Comparison of ENCODE assay signal across 13 cellular contexts in the genomic region with DNA sequence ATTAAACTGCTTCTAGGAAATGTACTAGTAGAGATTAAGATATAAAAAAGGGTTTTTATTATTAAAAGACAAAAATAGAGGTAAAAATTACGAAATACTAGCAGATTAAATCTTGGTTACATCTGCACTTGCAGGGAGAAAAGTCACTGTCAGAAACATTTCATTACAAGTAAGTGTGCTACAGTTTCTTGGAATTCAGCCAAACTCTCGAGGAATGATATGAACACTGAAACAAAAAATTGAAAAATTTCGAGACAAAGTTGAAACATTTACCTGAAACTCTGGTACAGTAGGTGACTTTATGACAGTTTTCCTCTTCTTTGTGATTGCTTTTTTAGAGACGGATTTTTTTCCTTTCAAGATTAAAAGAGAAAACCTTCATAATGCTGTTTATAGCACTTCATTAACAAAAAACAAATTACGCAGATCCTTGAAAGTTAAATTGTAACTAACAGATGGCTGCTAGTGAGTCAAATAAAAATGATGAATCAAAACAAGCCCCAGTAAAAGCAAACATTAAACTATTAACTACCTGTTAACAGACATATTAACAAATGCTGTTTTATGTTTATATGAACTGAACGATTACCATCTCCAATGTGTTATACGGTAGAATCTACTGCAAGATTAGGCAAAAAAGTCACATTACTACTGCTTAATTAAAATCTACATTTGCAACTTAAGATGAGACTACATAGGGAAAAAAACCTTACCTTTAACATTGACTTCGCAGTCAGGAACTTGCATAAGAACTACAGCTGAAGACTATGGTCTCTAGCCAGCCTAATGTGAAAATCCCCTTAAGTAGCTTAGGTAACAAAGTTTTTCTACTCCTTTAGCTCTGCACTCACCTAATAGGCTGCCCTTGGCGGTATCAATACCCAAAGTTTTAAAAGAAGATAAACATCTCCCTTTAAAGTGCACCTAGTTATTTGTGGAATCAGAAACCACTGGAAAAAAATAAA.
DNase-seq lines count a peak whose midpoint lies in the region; ATAC-seq, FAIRE-seq and TF ChIP-seq lines count a peak whose summit lies in the region.
"Had no signal": no experiment of that assay in that cellular context is flagged by ENCODE, and none has a peak within 500 bp of the region (broad histone marks: within the 10 kb centered on the region; RNA-seq: fewer than 3 reads in every experiment).

No MANE protein-coding gene starts in this region.

- no peak overlapping the region for H3K4me3 ChIP-seq in NB4 (ENCODE audit: low read depth, low read length)
- H3K4me3 ChIP-seq in GM12878, result no peak overlapping the region
- peak overlapping the region in 2 of 3 donors; percentile 19 to 24 for H3K4me3 ChIP-seq in right lobe of liver
- H3K4me3 ChIP-seq in left lung, result no peak overlapping the region
- no peak overlapping the region for H3K4me3 ChIP-seq in H7 (ENCODE audit: insufficient read depth, low read depth, low read length)

- TF ChIP-seq POLR2A in GM12892 (IDR thresholded peaks at IDR 0.05; ENCODE audit: low read depth, low read length), result no peak
- no peak for TF ChIP-seq POLR2A in NB4 (IDR thresholded peaks at IDR 0.05; ENCODE audit: extremely low read depth, insufficient read length)
- no peak for TF ChIP-seq POLR2A in GM12878 (IDR thresholded peaks at IDR 0.05; ENCODE audit: low read depth, low read length)
- TF ChIP-seq POLR2A in right lobe of liver (IDR thresholded peaks at IDR 0.05), result no peak

- FAIRE-seq in GM12892 (lab: Jason Lieb, UNC), result peak; percentile 70
- peak; percentile 18 for FAIRE-seq in GM12878 (lab: Jason Lieb, UNC)
- FAIRE-seq: keratinocyte had no signal

- H3K4me1 ChIP-seq in GM12878 (ENCODE audit: control insufficient read depth, insufficient read depth, low read length) (peaks cover 4% of the 10 kb centered on the region; the same call in 1 of the 2 replicates), right lobe of liver (peaks cover 0 to 11% (median 0%) of the 10 kb centered on the region in 4 donors), left lung (peaks cover 0 to 6% of the 10 kb centered on the region in 2 donors)

- no peak for TF ChIP-seq RAD21 in GM12878 (IDR thresholded peaks at IDR 0.05; ENCODE audit: insufficient read depth, low read depth, low read length)

- H2AFZ ChIP-seq in GM12878 (ENCODE audit: control insufficient read depth, low read depth, low read length), result no peak overlapping the region

- intact Hi-C loops in GM12878 (cut with micrococcal nuclease; ENCODE audit: unreplicated experiment) (no loop called here), right lobe of liver (cut with DNase I) (no loop called here), left lung (cut with DNase I) (no loop called here)

- no peak overlapping the region for H3K9ac ChIP-seq in GM12878 (ENCODE audit: control insufficient read depth, insufficient read depth, low read length)

- H3K27me3 ChIP-seq in GM12878 (replicated peaks in 1 of 2; ENCODE audit: control insufficient read depth in 2 of 2, insufficient read depth in 2 of 2, low read length in 1 of 2) (no peaks in the 10 kb centered on the region), right lobe of liver (no peaks in the 10 kb centered on the region), left lung (no peaks in the 10 kb centered on the region), H7 (ENCODE audit: control insufficient read depth, insufficient read depth, low read length) (no peaks in the 10 kb centered on the region)

- TF ChIP-seq CTCF in NB4 (IDR thresholded peaks at IDR 0.05; ENCODE audit: low read depth, low read length) (no peak), GM12878 (IDR thresholded peaks at IDR 0.05 in 2 of 3, conservative IDR thresholded peaks at IDR 0.05 in 1 of 3; ENCODE audit: control insufficient read depth in 2 of 3, extremely low read depth in 1 of 3, insufficient read depth in 1 of 3, low read depth in 3 of 3, low read length in 3 of 3) (no peak), right lobe of liver (IDR thresholded peaks at IDR 0.05) (no peak), left lung (IDR thresholded peaks at IDR 0.05) (no peak)

- no peaks in the 10 kb centered on the region for H3K9me3 ChIP-seq in GM12878 (replicated peaks; ENCODE audit: control insufficient read depth, insufficient read depth, low read length)
- no peaks in the 10 kb centered on the region for H3K9me3 ChIP-seq in right lobe of liver
- no peaks in the 10 kb centered on the region for H3K9me3 ChIP-seq in left lung

- no peak for DNase-seq in GM12892 (ENCODE audit: insufficient read length)
- DNase-seq in NB4 (ENCODE audit: low read depth), result peak; percentile 20
- no peak for DNase-seq in GM12878 (ENCODE audit: low read depth, low spot score)
- DNase-seq in right lobe of liver, result no peak
- DNase-seq in left lung, result no peak
- no peak for DNase-seq in H7
- DNase-seq: endodermal cell, naive B cell, NCI-H1417 treated with DMSO at 0.1 percent for 48 hours, NCI-H526 treated with DMSO at 0.1 percent for 48 hours had no signal

- H3K4me2 ChIP-seq in GM12878 (ENCODE audit: control insufficient read depth, insufficient read depth), result no peak overlapping the region

- in situ Hi-C loops in GM12878 (cut with MboI), result no loop called here

- RAD21 ChIA-PET in GM12878 (lab: Charles Lee; ENCODE audit: unreplicated experiment), result interaction anchor here (1.4 to 2.2 kb wide), 5 partner anchors 9 to 67 kb away, joined by 3 to 10 read pairs (median 9); a partner anchor contains a TSS

- SMC1A ChIA-PET in GM12878 (lab: Charles Lee; ENCODE audit: uncharacterized antibody, unreplicated experiment), result interaction anchor here (0.9 to 2.3 kb wide), 6 partner anchors 13 to 103 kb away, joined by 3 to 12 read pairs (median 3); a partner anchor contains a TSS

- 91% methylated on average over 9 of the region's 9 CpGs for WGBS in GM12878 (ENCODE audit: insufficient coverage, insufficient replicate concordance, low lambda C conversion rate, missing lambda C conversion rate)
- WGBS in right lobe of liver (ENCODE audit: insufficient coverage, low coverage, low lambda C conversion rate, missing lambda C conversion rate), result 33% methylated on average over 9 of the region's 9 CpGs

- H3K79me2 ChIP-seq in GM12878 (ENCODE audit: control insufficient read depth, insufficient read depth, low read length), result no peaks in the 10 kb centered on the region

- CTCF ChIA-PET in GM12878 (lab: Yijun Ruan, JAX), result interaction anchor here (0.8 to 1.5 kb wide), 5 partner anchors 20 to 100 kb away, joined by 3 to 5 read pairs (median 3); no protein-coding TSS in a partner anchor

- BruUV-seq in GM12878 (replicated peaks; lab: Mats Ljungman, UMichigan), result no TSS peak

- H3K36me3 ChIP-seq in GM12878 (ENCODE audit: control insufficient read depth in 2 of 2, insufficient read depth in 2 of 2, low read length in 1 of 2) (no peaks in the 10 kb centered on the region; a peak in 1 of 4 replicates), right lobe of liver (no peaks in the 10 kb centered on the region), left lung (peaks cover 0 to 7% of the 10 kb centered on the region in 2 donors), H7 (replicated peaks; ENCODE audit: control insufficient read depth, insufficient read depth, low read length) (no peaks in the 10 kb centered on the region)

- ATAC-seq in GM12878 (0 out of 3 replicates have a peak, but pooled peaks have one; percentile 15), right lobe of liver (peak; percentile 52 to 69 (median 60)), left lung (no peak), GM21576 (IDR thresholded peaks at IDR 0.05; ENCODE audit: unreplicated experiment) (no peak), GM19452 (IDR thresholded peaks at IDR 0.05; ENCODE audit: unreplicated experiment) (no peak)

- POLR2A ChIA-PET in GM12878 (lab: Charles Lee), result interaction anchor here (0.5 to 1.2 kb wide), 3 partner anchors 32 to 543 kb away, joined by 3 to 4 read pairs (median 4); a partner anchor contains a TSS

- no peak for TF ChIP-seq EP300 in GM12878 (IDR thresholded peaks at IDR 0.05; ENCODE audit: borderline replicate concordance in 1 of 2, control insufficient read depth in 1 of 2, low read depth in 2 of 2, low read length in 2 of 2)

- no peak overlapping the region for H3K27ac ChIP-seq in GM12878 (ENCODE audit: control insufficient read depth, insufficient read depth)
- peak overlapping the region in 2 of 3 donors; percentile 38 to 39 for H3K27ac ChIP-seq in right lobe of liver
- H3K27ac ChIP-seq in left lung, result no peak overlapping the region

- no peaks in the 10 kb centered on the region for H4K20me1 ChIP-seq in GM12878 (ENCODE audit: control insufficient read depth, insufficient read depth)

TF ChIP-seq in GM12878, 131 proteins besides CTCF, POLR2A, EP300 and RAD21 (continues in another document):
- TF ChIP-seq MTA2 (IDR thresholded peaks at IDR 0.05; ENCODE audit: low read depth), result peak; percentile 32; the same call in 1 of the 2 replicates
- no peak for TF ChIP-seq SMAD5 (IDR thresholded peaks at IDR 0.05; ENCODE audit: low read depth)
- TF ChIP-seq ZNF274 (IDR thresholded peaks at IDR 0.05; ENCODE audit: insufficient read depth, insufficient read length), result no peak
- no peak for TF ChIP-seq WRNIP1 (IDR thresholded peaks at IDR 0.05; ENCODE audit: borderline replicate concordance, low read depth, low read length)
- TF ChIP-seq MYC (IDR thresholded peaks at IDR 0.05; ENCODE audit: insufficient read depth, insufficient read length, insufficient replicate concordance, low read length, severe bottlenecking), result no peak
- TF ChIP-seq SP1 (IDR thresholded peaks at IDR 0.05; ENCODE audit: low read depth, low read length), result no peak
- TF ChIP-seq, protein P1, sequence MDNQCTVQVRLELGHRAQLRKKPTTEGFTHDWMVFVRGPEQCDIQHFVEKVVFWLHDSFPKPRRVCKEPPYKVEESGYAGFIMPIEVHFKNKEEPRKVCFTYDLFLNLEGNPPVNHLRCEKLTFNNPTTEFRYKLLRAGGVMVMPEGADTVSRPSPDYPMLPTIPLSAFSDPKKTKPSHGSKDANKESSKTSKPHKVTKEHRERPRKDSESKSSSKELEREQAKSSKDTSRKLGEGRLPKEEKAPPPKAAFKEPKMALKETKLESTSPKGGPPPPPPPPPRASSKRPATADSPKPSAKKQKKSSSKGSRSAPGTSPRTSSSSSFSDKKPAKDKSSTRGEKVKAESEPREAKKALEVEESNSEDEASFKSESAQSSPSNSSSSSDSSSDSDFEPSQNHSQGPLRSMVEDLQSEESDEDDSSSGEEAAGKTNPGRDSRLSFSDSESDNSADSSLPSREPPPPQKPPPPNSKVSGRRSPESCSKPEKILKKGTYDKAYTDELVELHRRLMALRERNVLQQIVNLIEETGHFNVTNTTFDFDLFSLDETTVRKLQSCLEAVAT (IDR thresholded peaks at IDR 0.05), result peak; percentile 16; the same call in 1 of the 2 replicates
- no peak for TF ChIP-seq SPI1 (IDR thresholded peaks at IDR 0.05; ENCODE audit: borderline replicate concordance, insufficient read depth, low read depth, low read length)

Comparison
In these comparisons a context has a peak if more than half of its experiments do, and no peak if none do; other contexts are left out.
1. H3K4me3 ChIP-seq: peak in right lobe of liver (2 of 3); none in NB4 (single experiment), GM12878 (single experiment), left lung (0 of 2) and H7 (single experiment).
2. ATAC-seq: peak in GM12878 (single experiment) and right lobe of liver (4 of 4); none in left lung (single experiment), GM21576 (single experiment) and GM19452 (single experiment).
3. H3K27ac ChIP-seq: peak in right lobe of liver (2 of 3); none in GM12878 (single experiment) and left lung (0 of 2).